In genomic region chr22:44692662-44693007, GRCh38 we compare ENCODE assay signal across 1 cellular context.
TF ChIP-seq lines count a peak whose summit lies in the region.

No MANE protein-coding gene starts in this region.

TF ChIP-seq in IMR-90, 13 proteins besides CTCF, POLR2A, EP300 and RAD21:
- TF ChIP-seq BHLHE40 (IDR thresholded peaks at IDR 0.05; ENCODE audit: low read depth, low read length): no peak
- no peak for TF ChIP-seq RFX5 (IDR thresholded peaks at IDR 0.05; ENCODE audit: low read depth, low read length)
- no peak for TF ChIP-seq ELK1 (IDR thresholded peaks at IDR 0.05; ENCODE audit: borderline replicate concordance, low read depth, low read length)
- TF ChIP-seq CEBPB (IDR thresholded peaks at IDR 0.05; ENCODE audit: low read depth, low read length): no peak
- TF ChIP-seq FOS (IDR thresholded peaks at IDR 0.05; ENCODE audit: low read depth, low read length): no peak
- no peak for TF ChIP-seq USF2 (IDR thresholded peaks at IDR 0.05; ENCODE audit: low read depth, low read length)
- TF ChIP-seq MAZ (IDR thresholded peaks at IDR 0.05; ENCODE audit: borderline replicate concordance, low read depth, low read length): no peak
- no peak for TF ChIP-seq MAFK (IDR thresholded peaks at IDR 0.05; ENCODE audit: low read depth, low read length)
- TF ChIP-seq SMC3 (IDR thresholded peaks at IDR 0.05; ENCODE audit: low read depth, low read length): no peak
- no peak for TF ChIP-seq RCOR1 (IDR thresholded peaks at IDR 0.05; ENCODE audit: insufficient replicate concordance, low read length)
- TF ChIP-seq NFE2L2 (IDR thresholded peaks at IDR 0.05; ENCODE audit: low read depth, low read length): no peak
- no peak for TF ChIP-seq CHD1 (IDR thresholded peaks at IDR 0.05; ENCODE audit: low read depth, low read length)
- TF ChIP-seq MXI1 (IDR thresholded peaks at IDR 0.05; ENCODE audit: borderline replicate concordance, low read depth, low read length): no peak
